Comparison of ENCODE assay signal across 1 cellular context in genomic region chr16:50802958-50803357, GRCh38.
TF ChIP-seq lines count a peak whose summit lies in the region.

No MANE protein-coding gene starts in this region.

TF ChIP-seq in IMR-90, 13 proteins besides CTCF, POLR2A, EP300 and RAD21:
- TF ChIP-seq RFX5 (IDR thresholded peaks at IDR 0.05; ENCODE audit: low read depth, low read length) (no peak), CHD1 (IDR thresholded peaks at IDR 0.05; ENCODE audit: low read depth, low read length) (no peak)
TF ChIP-seq in IMR-90: peak in this region for 0.
